ENCODE assay signal across 8 cellular contexts in the genomic region with DNA sequence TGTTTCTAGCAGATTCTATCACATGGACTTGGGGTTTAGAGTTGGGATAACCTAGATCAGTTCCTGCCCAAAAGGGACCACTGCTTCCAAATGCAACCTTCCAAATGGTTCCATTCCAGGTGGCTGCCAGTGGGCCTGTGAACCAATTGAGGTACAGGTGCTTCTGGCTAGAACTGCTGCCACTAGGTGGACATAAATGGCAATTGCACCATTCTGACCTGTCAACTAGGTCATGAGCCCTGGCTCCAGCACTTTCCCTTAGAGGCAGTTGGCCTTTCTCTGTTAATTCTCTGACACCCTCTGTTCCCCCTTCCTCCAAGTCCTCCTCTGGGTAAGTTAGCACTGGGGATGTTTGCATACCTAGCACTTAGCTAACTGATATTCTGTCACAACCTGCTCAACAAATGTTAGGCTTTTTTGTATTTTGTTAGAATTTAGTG. TPM values are rescaled to one million over a fixed set of nuclear protein-coding genes. Genes with fewer than 3 reads are reported as not detected.
A peak's percentile ranks its signal among the peaks of the same experiment; 100 is the strongest.
DNase-seq lines count a peak whose midpoint lies in the region; ATAC-seq and TF ChIP-seq lines count a peak whose summit lies in the region.

No MANE protein-coding gene starts in this region.

- no peak for TF ChIP-seq POLR2A in GM18505 (IDR thresholded peaks at IDR 0.05; ENCODE audit: borderline replicate concordance, extremely low read depth, insufficient read depth, insufficient read length)

- H3K4me1 Mint-ChIP-seq in HFFc6 (ENCODE audit: low read depth) (peaks cover 10% of the 10 kb centered on the region), nephron (no peaks in the 10 kb centered on the region)

- H3K4me3 Mint-ChIP-seq in HFFc6 (no peak overlapping the region), nephron (no peak overlapping the region)

- POLR2A ChIA-PET in GM10248 (lab: Yijun Ruan, JAX) = no interaction called here

- TF ChIP-seq CTCF in GM10248 (IDR thresholded peaks at IDR 0.05; ENCODE audit: control extremely low read depth, extremely low read depth, low read depth, missing control alignments) (peak; percentile 66), HFFc6 (IDR thresholded peaks at IDR 0.05) (peak; percentile 78), nephron (IDR thresholded peaks at IDR 0.05; ENCODE audit: unreplicated experiment in 3 of 3) (peak; percentile 29 to 50 (median 39))

- H3K9me3 Mint-ChIP-seq in HFFc6 (no peaks in the 10 kb centered on the region), nephron (no peaks in the 10 kb centered on the region)

- H3K36me3 Mint-ChIP-seq in HFFc6 (ENCODE audit: low read depth) (peaks cover 6% of the 10 kb centered on the region; the same call in 1 of the 2 replicates), nephron (ENCODE audit: low read depth) (no peaks in the 10 kb centered on the region)

- peak; percentile 70 for DNase-seq in GM10248 (ENCODE audit: extremely low spot score)
- DNase-seq in HFFc6 = no peak
- peak; percentile 36 for DNase-seq in NCI-H2196 (lab: John Stamatoyannopoulos, UW; ENCODE audit: unreplicated experiment)
- peak; percentile 39 for DNase-seq in activated CD4-positive, CD25-positive, alpha-beta regulatory T cell treated with anti-CD3 and anti-CD28 coated beads, Interleukin-2, amount 50 U/mL, for 72 hours
- DNase-seq in dermis microvascular lymphatic vessel endothelial cell (ENCODE audit: low read depth in 2 of 2) = peak; percentile 27 to 52

- ATAC-seq in GM18870 (IDR thresholded peaks at IDR 0.05; ENCODE audit: unreplicated experiment) (no peak), GM18505 (IDR thresholded peaks at IDR 0.05; ENCODE audit: unreplicated experiment) (no peak)

- H3K27ac Mint-ChIP-seq in HFFc6 (no peak overlapping the region), nephron (no peak overlapping the region)

- H3K27me3 Mint-ChIP-seq in HFFc6 (ENCODE audit: insufficient read depth) (peaks cover 14% of the 10 kb centered on the region), nephron (ENCODE audit: low read depth) (peaks cover 26% of the 10 kb centered on the region)

- CTCF ChIA-PET in GM10248 (lab: Yijun Ruan, JAX) = interaction anchor here (0.7 to 2.8 kb wide), 12 partner anchors 10 to 65 kb away, joined by 3 to 21 read pairs (median 4); partner anchors contain the start of genes ANP32B and TRMO

RNA-seq across cellular contexts. Expression of gene HEMGN, which starts 16.6 kb away (rescaled TPM):
- total RNA-seq in HFFc6 (2021; fragmentation: NEBNext Ultra II Directional; extraction: Animal tissue kit (Norgen Biotek cat#: 25700)) = not detected
- total RNA-seq in dermis microvascular lymphatic vessel endothelial cell = not detected in 2 replicates

RNA-seq across cellular contexts. Expression of gene ANP32B, which starts 28.6 kb away (rescaled TPM):
- 100 to 1,000 TPM in 5 of 6 experiments, 10 to 100 TPM in 1; 99.6 to 165 (median 155) TPM for total RNA-seq in HFFc6 (2021; fragmentation: NEBNext Ultra II Directional; extraction: Animal tissue kit (Norgen Biotek cat#: 25700))
- 5.1 and 5.8 TPM in 2 replicates for total RNA-seq in dermis microvascular lymphatic vessel endothelial cell

RNA-seq across cellular contexts. Expression of gene TRMO, which starts 32.3 kb away (rescaled TPM):
- 10 to 100 TPM in 2 of 6 experiments, 1 to 10 TPM in 4; 8.4 to 10.9 (median 9.6) TPM for total RNA-seq in HFFc6 (2021; fragmentation: NEBNext Ultra II Directional; extraction: Animal tissue kit (Norgen Biotek cat#: 25700))
- total RNA-seq in dermis microvascular lymphatic vessel endothelial cell = 11.8 and 14.4 TPM in 2 replicates

Comparison
In these comparisons a context has a peak if more than half of its experiments do, and no peak if none do; other contexts are left out.
1. RNA of gene ANP32B, which starts 28.6 kb away (total RNA-seq): 99.6 to 165 TPM in HFFc6; 5.1 to 5.8 TPM in dermis microvascular lymphatic vessel endothelial cell; every median in the first group is over 10 times any median in the second.
2. Peak in every context shown above with its lines, with median percentiles within 50 percentile points of each other: CTCF ChIP-seq.